ENCODE assay signal across 24 cellular contexts in genomic region chr3:4158329-4158728, GRCh38.
DNase-seq lines count a peak whose midpoint lies in the region; ATAC-seq, FAIRE-seq and TF ChIP-seq lines count a peak whose summit lies in the region.
"Had no signal": no experiment of that assay in that cellular context is flagged by ENCODE, and none has a peak within 500 bp of the region (broad histone marks: within the 10 kb centered on the region; RNA-seq: fewer than 3 reads in every experiment).

No MANE protein-coding gene starts in this region.

- TF ChIP-seq CTCF in A549 (IDR thresholded peaks at IDR 0.05) (no peak), GM23338 (conservative IDR thresholded peaks at IDR 0.05; ENCODE audit: low read depth in 2 of 2) (no peak)

- H3K9me3 ChIP-seq in A549, result no peaks in the 10 kb centered on the region
- H3K9me3 ChIP-seq: BLaER1 treated with 17β-estradiol and CSF1 and Interleukin-3, amounts not matched to agents 10 nM and 100 nM; Caco-2 had no signal

- H3K27ac Mint-ChIP-seq in GM23338, result no peak overlapping the region
- no peak overlapping the region for H3K27ac Mint-ChIP-seq in natural killer cell treated with Interleukin-12 subunit alpha and Interleukin-12 subunit beta and Interleukin-15 and Interleukin-18, amount 100 ng/mL, for 72 hours
- H3K27ac Mint-ChIP-seq in activated naive CD4-positive, alpha-beta T cell treated with anti-CD3 and anti-CD28 coated beads, Interleukin-2, amount 10 ng/mL, durations not matched to agents 7 days and 5 days, result no peak overlapping the region
- H3K27ac Mint-ChIP-seq: B cell; CD4-positive, alpha-beta T cell; CD8-positive, alpha-beta T cell had no signal

- CTCF ChIA-PET in A549 (lab: Yijun Ruan, JAX), result no interaction called here
- CTCF ChIA-PET in activated naive CD4-positive, alpha-beta T cell treated with anti-CD3 and anti-CD28 coated beads, Interleukin-2, amount 10 ng/mL, durations not matched to agents 7 days and 5 days (lab: Charles Lee), result no interaction called here

- H3K27me3 Mint-ChIP-seq in GM23338 (ENCODE audit: insufficient read depth, low read depth, poor library complexity), result no peaks in the 10 kb centered on the region
- no peaks in the 10 kb centered on the region for H3K27me3 Mint-ChIP-seq in natural killer cell treated with Interleukin-12 subunit alpha and Interleukin-12 subunit beta and Interleukin-15 and Interleukin-18, amount 100 ng/mL, for 72 hours
- H3K27me3 Mint-ChIP-seq in activated naive CD4-positive, alpha-beta T cell treated with anti-CD3 and anti-CD28 coated beads, Interleukin-2, amount 10 ng/mL, durations not matched to agents 7 days and 5 days, result no peaks in the 10 kb centered on the region
- H3K27me3 Mint-ChIP-seq: B cell; CD4-positive, alpha-beta T cell had no signal

- POLR2A ChIA-PET in A549 (lab: Yijun Ruan, JAX), result no interaction called here

- H3K27ac ChIP-seq in A549 (no peak overlapping the region), GM23338 (ENCODE audit: low read depth) (no peak overlapping the region)
- H3K27ac ChIP-seq: BLaER1 treated with 17β-estradiol and CSF1 and Interleukin-3, amounts not matched to agents 10 nM and 100 nM; C4-2B had no signal

- peaks cover 6% of the 10 kb centered on the region; the same call in 1 of the 3 replicates for H3K36me3 Mint-ChIP-seq in GM23338 (ENCODE audit: low read depth)
- peaks cover 5% of the 10 kb centered on the region for H3K36me3 Mint-ChIP-seq in natural killer cell treated with Interleukin-12 subunit alpha and Interleukin-12 subunit beta and Interleukin-15 and Interleukin-18, amount 100 ng/mL, for 72 hours
- H3K36me3 Mint-ChIP-seq in activated naive CD4-positive, alpha-beta T cell treated with anti-CD3 and anti-CD28 coated beads, Interleukin-2, amount 10 ng/mL, durations not matched to agents 7 days and 5 days, result no peaks in the 10 kb centered on the region
- H3K36me3 Mint-ChIP-seq: CD8-positive, alpha-beta T cell had no signal

- H3F3A ChIP-seq in GM23338 (replicated peaks; ENCODE audit: low read depth), result no peaks in the 10 kb centered on the region

- WGBS in A549 (ENCODE audit: missing lambda C conversion rate), result 31% methylated on average over 2 of the region's 2 CpGs

- H3K4me2 ChIP-seq in A549 (no peak overlapping the region), GM23338 (no peak overlapping the region)
- H3K4me2 ChIP-seq: BLaER1 treated with 17β-estradiol and CSF1 and Interleukin-3, amounts not matched to agents 10 nM and 100 nM had no signal

- H3K4me3 Mint-ChIP-seq in GM23338, result no peak overlapping the region
- no peak overlapping the region for H3K4me3 Mint-ChIP-seq in natural killer cell treated with Interleukin-12 subunit alpha and Interleukin-12 subunit beta and Interleukin-15 and Interleukin-18, amount 100 ng/mL, for 72 hours
- no peak overlapping the region for H3K4me3 Mint-ChIP-seq in activated naive CD4-positive, alpha-beta T cell treated with anti-CD3 and anti-CD28 coated beads, Interleukin-2, amount 10 ng/mL, durations not matched to agents 7 days and 5 days
- H3K4me3 Mint-ChIP-seq: B cell; CD4-positive, alpha-beta T cell; CD8-positive, alpha-beta T cell had no signal

- TF ChIP-seq EP300 in A549 (IDR thresholded peaks at IDR 0.05), result no peak
- no peak for TF ChIP-seq EP300 in Ishikawa (IDR thresholded peaks at IDR 0.05; ENCODE audit: borderline replicate concordance)

- no peak for FAIRE-seq in A549 (lab: Jason Lieb, UNC)
- FAIRE-seq: A204.1, D721Med, GM12878, GM12892, GM18507 had no signal

- no peak for DNase-seq in A549 (ENCODE audit: low read depth in 1 of 2, low spot score in 1 of 2)
- DNase-seq in GM23338 (ENCODE audit: low spot score), result no peak
- no peak for DNase-seq in natural killer cell treated with Interleukin-12 subunit alpha and Interleukin-12 subunit beta and Interleukin-15 and Interleukin-18, amount 100 ng/mL, for 72 hours (ENCODE audit: low spot score)
- no peak for DNase-seq in DMS53 treated with DMSO at 0.1 percent for 48 hours (lab: John Stamatoyannopoulos, UW; ENCODE audit: unreplicated experiment)
- no peak for DNase-seq in activated naive CD4-positive, alpha-beta T cell treated with anti-CD3 and anti-CD28 coated beads, Interleukin-2, amount 10 ng/mL, durations not matched to agents 7 days and 5 days
- DNase-seq: 8988T; AML-193; Caco-2; Calu3; CD4-positive, alpha-beta T cell; CD8-positive, alpha-beta T cell; DMS79; DND-41; EL; GDM1 had no signal

- ATAC-seq in A549 (no peak), GM23338 (no peak)
- no peak for ATAC-seq in natural killer cell treated with Interleukin-12 subunit alpha and Interleukin-12 subunit beta and Interleukin-15 and Interleukin-18, amount 100 ng/mL, for 72 hours
- ATAC-seq: CD8-positive, alpha-beta T cell; GM12878 had no signal

- H3K4me3 ChIP-seq in A549 (no peak overlapping the region), GM23338 (no peak overlapping the region)
- H3K4me3 ChIP-seq: BLaER1 treated with 17β-estradiol and CSF1 and Interleukin-3, amounts not matched to agents 10 nM and 100 nM; GM12878 had no signal

- no peaks in the 10 kb centered on the region for H3K27me3 ChIP-seq in GM23338 (ENCODE audit: insufficient read depth)
- H3K27me3 ChIP-seq: BLaER1 treated with 17β-estradiol and CSF1 and Interleukin-3, amounts not matched to agents 10 nM and 100 nM had no signal

- H3K4me1 ChIP-seq in A549, result no peaks in the 10 kb centered on the region
- no peaks in the 10 kb centered on the region for H3K4me1 ChIP-seq in GM23338 (ENCODE audit: insufficient read depth)
- H3K4me1 ChIP-seq: BLaER1 treated with 17β-estradiol and CSF1 and Interleukin-3, amounts not matched to agents 10 nM and 100 nM; Caco-2 had no signal

- H3K4me1 Mint-ChIP-seq in GM23338, result peaks cover 3% of the 10 kb centered on the region; the same call in 1 of the 3 replicates
- no peaks in the 10 kb centered on the region for H3K4me1 Mint-ChIP-seq in natural killer cell treated with Interleukin-12 subunit alpha and Interleukin-12 subunit beta and Interleukin-15 and Interleukin-18, amount 100 ng/mL, for 72 hours (ENCODE audit: low read depth in 2 of 2)
- H3K4me1 Mint-ChIP-seq in activated naive CD4-positive, alpha-beta T cell treated with anti-CD3 and anti-CD28 coated beads, Interleukin-2, amount 10 ng/mL, durations not matched to agents 7 days and 5 days, result no peaks in the 10 kb centered on the region
- H3K4me1 Mint-ChIP-seq: B cell had no signal

- H3K9me2 ChIP-seq in GM23338 (ENCODE audit: insufficient read depth), result no peaks in the 10 kb centered on the region

- no peaks in the 10 kb centered on the region for H3K36me3 ChIP-seq in GM23338 (ENCODE audit: insufficient read depth)
- H3K36me3 ChIP-seq: BLaER1 treated with 17β-estradiol and CSF1 and Interleukin-3, amounts not matched to agents 10 nM and 100 nM had no signal

- no peak for TF ChIP-seq RAD21 in A549 (conservative IDR thresholded peaks at IDR 0.05 in 1 of 2, IDR thresholded peaks at IDR 0.05 in 1 of 2)
- TF ChIP-seq RAD21 in Ishikawa (IDR thresholded peaks at IDR 0.05; ENCODE audit: low read depth), result no peak

- peaks cover 77% of the 10 kb centered on the region for H3K9me3 Mint-ChIP-seq in GM23338
- peaks cover 9% of the 10 kb centered on the region for H3K9me3 Mint-ChIP-seq in natural killer cell treated with Interleukin-12 subunit alpha and Interleukin-12 subunit beta and Interleukin-15 and Interleukin-18, amount 100 ng/mL, for 72 hours
- H3K9me3 Mint-ChIP-seq in activated naive CD4-positive, alpha-beta T cell treated with anti-CD3 and anti-CD28 coated beads, Interleukin-2, amount 10 ng/mL, durations not matched to agents 7 days and 5 days, result no peaks in the 10 kb centered on the region
- H3K9me3 Mint-ChIP-seq: CD8-positive, alpha-beta T cell had no signal

- H2AFZ ChIP-seq in GM23338, result no peak overlapping the region

- H4K20me1 ChIP-seq in GM23338 (replicated peaks; ENCODE audit: insufficient read depth), result no peaks in the 10 kb centered on the region
- H4K20me1 ChIP-seq: BLaER1 treated with 17β-estradiol and CSF1 and Interleukin-3, amounts not matched to agents 10 nM and 100 nM had no signal

- TF ChIP-seq POLR2A in A549 (IDR thresholded peaks at IDR 0.05; ENCODE audit: low read length), result no peak

- no peaks in the 10 kb centered on the region for H3K79me2 ChIP-seq in GM23338 (replicated peaks; ENCODE audit: insufficient read depth)

TF ChIP-seq in A549, 52 proteins besides CTCF, POLR2A, EP300 and RAD21 (continues in another document):
- TF ChIP-seq EHMT2 (IDR thresholded peaks at IDR 0.05; ENCODE audit: low read depth) (no peak), NPAS2 (CRISPR knock-in tag; IDR thresholded peaks at IDR 0.05; ENCODE audit: borderline replicate concordance) (no peak), ATOH8 (CRISPR knock-in tag; IDR thresholded peaks at IDR 0.05; ENCODE audit: low read depth) (no peak)

TF ChIP-seq in GM23338, 12 proteins besides CTCF, POLR2A, EP300 and RAD21 (continues in another document):
- TF ChIP-seq EZH2 (IDR thresholded peaks at IDR 0.05; ENCODE audit: low read depth, unreplicated experiment) (no peak), JUNB (IDR thresholded peaks at IDR 0.05; ENCODE audit: unreplicated experiment) (no peak), NANOG (IDR thresholded peaks at IDR 0.05; ENCODE audit: borderline replicate concordance) (no peak), EZH2phosphoT487 (IDR thresholded peaks at IDR 0.05; ENCODE audit: unreplicated experiment) (no peak)

TF ChIP-seq in Ishikawa, 13 proteins besides CTCF, POLR2A, EP300 and RAD21 (continues in another document):
- TF ChIP-seq YY1 (IDR thresholded peaks at IDR 0.05; ENCODE audit: low read depth), result no peak
- TF ChIP-seq USF1 (IDR thresholded peaks at IDR 0.05), result no peak
- TF ChIP-seq FOXM1 (IDR thresholded peaks at IDR 0.05; ENCODE audit: borderline replicate concordance, low read depth), result no peak
- TF ChIP-seq ZBTB7A (IDR thresholded peaks at IDR 0.05; ENCODE audit: low read depth), result no peak
- TF ChIP-seq NFIC (IDR thresholded peaks at IDR 0.05), result no peak
- TF ChIP-seq CREB1 (IDR thresholded peaks at IDR 0.05; ENCODE audit: low read depth), result no peak
